ENCODE assay signal across 19 cellular contexts in the genomic region with DNA sequence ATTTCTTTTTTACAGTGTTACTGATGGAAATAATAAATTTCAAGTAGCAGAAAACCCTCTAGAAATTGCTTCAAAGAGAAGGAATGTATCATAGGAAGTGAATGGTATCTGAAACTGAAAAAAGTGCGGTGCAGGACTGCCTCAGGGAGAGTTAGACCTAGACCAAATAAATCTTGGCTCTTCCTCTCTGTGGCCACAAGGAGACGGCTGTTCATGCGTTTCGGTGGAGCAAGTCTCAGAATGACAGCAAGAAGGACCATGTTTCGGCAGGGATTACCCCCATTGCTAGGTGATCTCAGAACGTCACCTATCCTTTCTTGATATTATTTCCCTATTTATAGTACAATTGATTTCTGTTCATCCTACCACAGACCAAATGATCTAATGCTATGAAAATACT.
DNase-seq lines count a peak whose midpoint lies in the region; ATAC-seq, FAIRE-seq and TF ChIP-seq lines count a peak whose summit lies in the region.
"Had no signal": no experiment of that assay in that cellular context is flagged by ENCODE, and none has a peak within 500 bp of the region (broad histone marks: within the 10 kb centered on the region; RNA-seq: fewer than 3 reads in every experiment).

No MANE protein-coding gene starts in this region.

- H3K9ac ChIP-seq in H1 (replicated peaks in 1 of 4; ENCODE audit: extremely low read depth in 1 of 4, low read depth in 3 of 4, low read length in 3 of 4) (no peak overlapping the region), neural cell (ENCODE audit: low read length) (peak overlapping the region; percentile 26)
- H3K9ac ChIP-seq: parathyroid adenoma had no signal

- H3K27me3 ChIP-seq in H1 (replicated peaks in 1 of 4; ENCODE audit: control insufficient read depth in 3 of 4, extremely low read depth in 1 of 4, insufficient read depth in 3 of 4, low read length in 3 of 4) = no peaks in the 10 kb centered on the region
- H3K27me3 ChIP-seq in neural cell (ENCODE audit: insufficient read depth, low read depth, low read length) = no peaks in the 10 kb centered on the region
- H3K27me3 ChIP-seq in ovary = no peaks in the 10 kb centered on the region

- TF ChIP-seq EP300 in H1 (IDR thresholded peaks at IDR 0.05; ENCODE audit: borderline replicate concordance in 1 of 2, low read depth in 2 of 2, low read length in 2 of 2) (no peak), neural cell (conservative IDR thresholded peaks at IDR 0.05; ENCODE audit: poor library complexity, severe bottlenecking) (no peak), ovary (IDR thresholded peaks at IDR 0.05) (no peak)

- H3K4me3 ChIP-seq in H1 (ENCODE audit: extremely low read depth in 1 of 4, insufficient read depth in 2 of 4, low read depth in 3 of 4, low read length in 4 of 4) (no peak overlapping the region), neural cell (ENCODE audit: low read length) (no peak overlapping the region), foreskin fibroblast (ENCODE audit: low read depth in 1 of 2, low read length in 2 of 2) (no peak overlapping the region), ovary (no peak overlapping the region)

- FAIRE-seq in H1 (lab: Jason Lieb, UNC) = no peak

- no peak overlapping the region for H2AK5ac ChIP-seq in H1 (ENCODE audit: low read depth, low read length)

- no peak overlapping the region for H4K91ac ChIP-seq in H1 (replicated peaks; ENCODE audit: insufficient read length, low read length)

- no peak overlapping the region for H2BK120ac ChIP-seq in H1 (replicated peaks; ENCODE audit: low read depth, low read length)

- intact Hi-C loops in ovary (cut with DNase I) = no loop called here

- TF ChIP-seq RAD21 in H1 (IDR thresholded peaks at IDR 0.05 in 1 of 2, conservative IDR thresholded peaks at IDR 0.05 in 1 of 2; ENCODE audit: low read depth in 2 of 2, low read length in 2 of 2) (peak; percentile 29 to 50; a peak in 2 of 4 replicates), neural cell (conservative IDR thresholded peaks at IDR 0.05) (no peak)

- no peaks in the 10 kb centered on the region for H3K23me2 ChIP-seq in H1 (ENCODE audit: low read depth, low read length)

- 0 out of 7 replicates have a peak, but pooled peaks cover 0 to 3% (median 0%) of the 10 kb centered on the region in 4 experiments for H3K4me1 ChIP-seq in H1 (replicated peaks in 1 of 4; ENCODE audit: control insufficient read depth in 3 of 4, insufficient read depth in 4 of 4, low read length in 3 of 4)
- H3K4me1 ChIP-seq in ovary (ENCODE audit: insufficient read depth) = no peaks in the 10 kb centered on the region
- H3K4me1 ChIP-seq: parathyroid adenoma had no signal

- no peak overlapping the region for H2AFZ ChIP-seq in H1 (ENCODE audit: low read length)
- H2AFZ ChIP-seq in neural cell (ENCODE audit: low read depth, low read length) = no peak overlapping the region
- H2AFZ ChIP-seq: parathyroid adenoma had no signal

- TF ChIP-seq CTCF in H1 (IDR thresholded peaks at IDR 0.05; ENCODE audit: control extremely low read depth in 1 of 3, insufficient read depth in 1 of 3, low read depth in 1 of 3, low read length in 3 of 3) = peak in 1 of 3 experiments; percentile 26; a peak in 2 of 4 replicates
- no peak for TF ChIP-seq CTCF in neural cell (IDR thresholded peaks at IDR 0.05; ENCODE audit: poor library complexity, severe bottlenecking)
- TF ChIP-seq CTCF in foreskin fibroblast (IDR thresholded peaks at IDR 0.05; ENCODE audit: low read depth, low read length) = no peak
- TF ChIP-seq CTCF in ovary (IDR thresholded peaks at IDR 0.05) = no peak

- no peak overlapping the region for H2BK15ac ChIP-seq in H1 (ENCODE audit: low read length)

- no peak overlapping the region for H3K14ac ChIP-seq in H1 (ENCODE audit: insufficient read length)

- no peak overlapping the region for H2BK12ac ChIP-seq in H1 (ENCODE audit: low read depth, low read length)

- H3K79me2 ChIP-seq in H1 (ENCODE audit: control insufficient read depth in 1 of 2, insufficient read depth in 2 of 2, low read length in 2 of 2) (no peaks in the 10 kb centered on the region), neural cell (replicated peaks; ENCODE audit: insufficient read depth, low read length) (no peaks in the 10 kb centered on the region)
- H3K79me2 ChIP-seq: parathyroid adenoma had no signal

- DNase-seq in H1 (ENCODE audit: low read depth in 1 of 2, low spot score in 2 of 2) = peak in 1 of 2 experiments; percentile 2
- no peak for DNase-seq in foreskin fibroblast
- no peak for DNase-seq in ovary
- no peak for DNase-seq in HCEC 1CT
- DNase-seq: activated effector memory CD4-positive, alpha-beta T cell treated with anti-CD3 and anti-CD28 coated beads, Interleukin-2, amount 50 U/mL, for 16 hours; CD8-positive, alpha-beta memory T cell; central memory CD4-positive, alpha-beta T cell; effector CD4-positive, alpha-beta T cell; GOT3; hypothalamus; left ventricle myocardium superior; NCI-H187; NCI-H446; stimulated activated CD4-positive, alpha-beta T cell treated with anti-CD3 and anti-CD28 coated beads, Interleukin-2, amount 100 ng/mL, for 24 hours had no signal

- no peak overlapping the region for H3K18ac ChIP-seq in H1 (ENCODE audit: extremely low read depth, low read length)

- H3K9me3 ChIP-seq in H1 (ENCODE audit: insufficient read depth in 2 of 2, low read depth in 1 of 2, low read length in 1 of 2) (no peaks in the 10 kb centered on the region), neural cell (ENCODE audit: low read length) (no peaks in the 10 kb centered on the region), ovary (no peaks in the 10 kb centered on the region)

- H3K4ac ChIP-seq in H1 (replicated peaks; ENCODE audit: insufficient read length, low read depth, low read length) = no peak overlapping the region

- H3K56ac ChIP-seq in H1 (replicated peaks; ENCODE audit: insufficient read length, low read depth, low read length) = no peak overlapping the region

- H4K20me1 ChIP-seq in H1 (replicated peaks in 1 of 2; ENCODE audit: control insufficient read depth in 1 of 2, insufficient read depth in 2 of 2, low read length in 2 of 2) (no peaks in the 10 kb centered on the region), neural cell (ENCODE audit: insufficient read depth) (no peaks in the 10 kb centered on the region)

- TF ChIP-seq POLR2A in H1 (IDR thresholded peaks at IDR 0.05; ENCODE audit: control extremely low read depth in 1 of 2, low read depth in 2 of 2, low read length in 2 of 2) (no peak), ovary (IDR thresholded peaks at IDR 0.05) (no peak)

- CTCF ChIA-PET in H1 (lab: Charles Lee; ENCODE audit: partially characterized antibody) = interaction anchor here (0.8 to 1.2 kb wide), 2 partner anchors 51 to 549 kb away, joined by 3 read pairs; no protein-coding TSS in a partner anchor

- no peaks in the 10 kb centered on the region for H3K79me1 ChIP-seq in H1 (ENCODE audit: low read depth, low read length)

- H2BK20ac ChIP-seq in H1 (ENCODE audit: low read length) = no peak overlapping the region

- no peak overlapping the region for H4K5ac ChIP-seq in H1 (ENCODE audit: insufficient read length, low read depth, low read length)

- H3K4me2 ChIP-seq in H1 (ENCODE audit: insufficient read depth in 1 of 2, low read depth in 2 of 2, low read length in 2 of 2) (no peak overlapping the region), neural cell (ENCODE audit: low read length) (peak overlapping the region; percentile 31)

- no peaks in the 10 kb centered on the region for H3F3A ChIP-seq in neural cell (ENCODE audit: insufficient read depth, low read length, poor library complexity, severe bottlenecking)

- POLR2A ChIA-PET in H1 (lab: Charles Lee; ENCODE audit: partially characterized antibody) = no interaction called here

- no peaks in the 10 kb centered on the region for H3K36me3 ChIP-seq in H1 (ENCODE audit: control insufficient read depth in 2 of 4, insufficient read depth in 4 of 4, low read length in 3 of 4)
- no peaks in the 10 kb centered on the region for H3K36me3 ChIP-seq in neural cell (ENCODE audit: insufficient read depth, low read length)
- H3K36me3 ChIP-seq in ovary = no peaks in the 10 kb centered on the region

- no peak overlapping the region for H3K23ac ChIP-seq in H1 (ENCODE audit: insufficient read length)

- H3K27ac ChIP-seq in H1 (ENCODE audit: low read depth, low read length) = no peak overlapping the region
- H3K27ac ChIP-seq in neural cell (ENCODE audit: low read length) = peak overlapping the region; percentile 79
- H3K27ac ChIP-seq in ovary = no peak overlapping the region
- H3K27ac ChIP-seq: parathyroid adenoma had no signal

- H2BK5ac ChIP-seq in H1 (ENCODE audit: low read depth, low read length) = no peak overlapping the region

- ATAC-seq in GM18499 (IDR thresholded peaks at IDR 0.05; ENCODE audit: insufficient read depth, unreplicated experiment) = peak; percentile 58
- peak; percentile 67 for ATAC-seq in HG03060 (IDR thresholded peaks at IDR 0.05; ENCODE audit: low read depth, unreplicated experiment)
- no peak for ATAC-seq in GM19463 (IDR thresholded peaks at IDR 0.05; ENCODE audit: unreplicated experiment)
- ATAC-seq: left ventricle myocardium superior had no signal

- no peak overlapping the region for H4K8ac ChIP-seq in H1 (ENCODE audit: extremely low read depth, insufficient read depth, low read length)

- 84% methylated on average over 6 of the region's 6 CpGs; no CpG with 5 or more reads in 1 of the 2 experiments for WGBS in H1 (ENCODE audit: extremely low coverage in 1 of 2, insufficient coverage in 1 of 2, insufficient read length in 1 of 2, insufficient replicate concordance in 2 of 2, low coverage in 1 of 2, low lambda C conversion rate in 2 of 2, missing lambda C conversion rate in 1 of 2), 2 experiments
- 67 to 79% (median 76%) methylated on average over 6 of the region's 6 CpGs for WGBS in ovary, 3 donors

- no peaks in the 10 kb centered on the region for H3K9me2 ChIP-seq in neural cell (ENCODE audit: insufficient read depth, low read length)

TF ChIP-seq in H1, 55 proteins besides CTCF, POLR2A, EP300 and RAD21:
- TF ChIP-seq SP2 (IDR thresholded peaks at IDR 0.05; ENCODE audit: low read length) = no peak
- no peak for TF ChIP-seq ASH2L (IDR thresholded peaks at IDR 0.05; ENCODE audit: low read length)
- TF ChIP-seq SUZ12 (IDR thresholded peaks at IDR 0.05; ENCODE audit: low read length) = no peak
- no peak for TF ChIP-seq NRF1 (IDR thresholded peaks at IDR 0.05; ENCODE audit: low read depth, low read length)
- TF ChIP-seq EGR1 (IDR thresholded peaks at IDR 0.05; ENCODE audit: borderline replicate concordance, low read depth, low read length) = no peak
- no peak for TF ChIP-seq SRF (IDR thresholded peaks at IDR 0.05; ENCODE audit: low read depth, low read length)

TF ChIP-seq in neural cell, 6 proteins besides CTCF, POLR2A, EP300 and RAD21 (continues in another document):
- no peak for TF ChIP-seq POLR2AphosphoS5 (IDR thresholded peaks at IDR 0.05)
- TF ChIP-seq MXI1 (conservative IDR thresholded peaks at IDR 0.05; ENCODE audit: poor library complexity, severe bottlenecking) = no peak
